In genomic region chr1:176462671-176463225, GRCh38 we compare ENCODE assay signal across 27 cellular contexts. TPM values are rescaled to one million over a fixed set of nuclear protein-coding genes. Genes with fewer than 3 reads are reported as not detected.
"Had no signal": no experiment of that assay in that cellular context is flagged by ENCODE, and none has a peak within 500 bp of the region (broad histone marks: within the 10 kb centered on the region; RNA-seq: fewer than 3 reads in every experiment).

PAPPA2 (plus strand) TSS chr1:176463175; CDS start chr1:176556323, 93,148 bp downstream.

- H3K27ac ChIP-seq: KMS-11, PC-9, VCaP had no signal

- H3K9ac ChIP-seq: KMS-11 had no signal

- H3K36me3 Mint-ChIP-seq: activated naive CD4-positive, alpha-beta T cell treated with anti-CD3 and anti-CD28 coated beads, Interleukin-2, amount 10 ng/mL, durations not matched to agents 7 days and 5 days; activated naive CD8-positive, alpha-beta T cell treated with anti-CD3 and anti-CD28 coated beads for 36 hours had no signal

- H3K4me3 ChIP-seq: MG63, PC-9 had no signal

- H3K36me3 ChIP-seq: MG63 had no signal

- H3K4me3 Mint-ChIP-seq: activated CD4-positive, alpha-beta T cell treated with anti-CD3 and anti-CD28 coated beads for 36 hours; activated CD8-positive, alpha-beta T cell treated with anti-CD3 and anti-CD28 coated beads for 36 hours; activated naive CD4-positive, alpha-beta T cell treated with anti-CD3 and anti-CD28 coated beads, Interleukin-2, amount 10 ng/mL, durations not matched to agents 7 days and 5 days; activated naive CD8-positive, alpha-beta T cell treated with anti-CD3 and anti-CD28 coated beads for 36 hours; activated T-cell treated with anti-CD3 and anti-CD28 coated beads, Interleukin-2, amount 50 U/mL, for 72 hours had no signal

- H3K27me3 Mint-ChIP-seq: activated CD4-positive, alpha-beta T cell treated with anti-CD3 and anti-CD28 coated beads for 36 hours; activated naive CD4-positive, alpha-beta T cell treated with anti-CD3 and anti-CD28 coated beads, Interleukin-2, amount 10 ng/mL, durations not matched to agents 7 days and 5 days had no signal

- H3K27me3 ChIP-seq: MG63 had no signal

- H3K27ac Mint-ChIP-seq: activated CD4-positive, alpha-beta T cell treated with anti-CD3 and anti-CD28 coated beads for 36 hours; activated CD8-positive, alpha-beta T cell treated with anti-CD3 and anti-CD28 coated beads for 36 hours; activated naive CD4-positive, alpha-beta T cell treated with anti-CD3 and anti-CD28 coated beads, Interleukin-2, amount 10 ng/mL, durations not matched to agents 7 days and 5 days; activated naive CD8-positive, alpha-beta T cell treated with anti-CD3 and anti-CD28 coated beads for 36 hours; activated T-cell treated with anti-CD3 and anti-CD28 coated beads, Interleukin-2, amount 50 U/mL, for 72 hours; activated T-helper 2 cell treated with anti-CD3 and anti-CD28 coated beads, Interferon-gamma antibody, Interleukin-2, Interleukin-4, amounts not matched to agents 10 μg/mL and 5 μg/mL and 100 μg/mL, durations not matched to agents 14 hours and 24 hours and 36 hours had no signal

- H3K9me3 Mint-ChIP-seq: activated CD8-positive, alpha-beta T cell treated with anti-CD3 and anti-CD28 coated beads for 36 hours; activated naive CD4-positive, alpha-beta T cell treated with anti-CD3 and anti-CD28 coated beads, Interleukin-2, amount 10 ng/mL, durations not matched to agents 7 days and 5 days; activated naive CD8-positive, alpha-beta T cell treated with anti-CD3 and anti-CD28 coated beads for 36 hours; activated T-cell treated with anti-CD3 and anti-CD28 coated beads, Interleukin-2, amount 50 U/mL, for 72 hours; activated T-helper 2 cell treated with anti-CD3 and anti-CD28 coated beads, Interferon-gamma antibody, Interleukin-2, Interleukin-4, amounts not matched to agents 10 μg/mL and 5 μg/mL and 100 μg/mL, durations not matched to agents 14 hours and 24 hours and 36 hours had no signal

- DNase-seq: activated CD4-positive, alpha-beta T cell treated with anti-CD3 and anti-CD28 coated beads for 36 hours; activated CD4-positive, alpha-beta T cell treated with anti-CD3 and anti-CD28 coated beads, Interleukin-2, amount 50 U/mL, for 1 hour; activated CD4-positive, CD25-positive, alpha-beta regulatory T cell; activated CD8-positive, alpha-beta memory T cell treated with anti-CD3 and anti-CD28 coated beads, Interleukin-2, amount 50 U/mL, for 4 hours; activated CD8-positive, alpha-beta T cell treated with anti-CD3 and anti-CD28 coated beads for 36 hours; activated gamma-delta T cell treated with Interleukin-2 at 50 U/mL for 16 hours; activated naive CD4-positive, alpha-beta T cell treated with anti-CD3 and anti-CD28 coated beads, Interleukin-2, amount 10 ng/mL, durations not matched to agents 7 days and 5 days; activated naive CD8-positive, alpha-beta T cell treated with anti-CD3 and anti-CD28 coated beads for 36 hours; activated T-cell treated with anti-CD3 and anti-CD28 coated beads, Interleukin-2, amount 50 U/mL, for 72 hours; anterior cingulate cortex; central memory CD4-positive, alpha-beta T cell; MG63; MV-4-11; NCI-H1092 treated with DMSO at 0.1 percent for 48 hours; NCI-H1417 treated with DMSO at 0.1 percent for 48 hours; NCI-H1694; NCI-H2029 treated with DMSO at 0.1 percent for 48 hours; NCI-H345; NCI-H510A treated with DMSO at 0.1 percent for 48 hours; NCI-H69; PC-9; SHP77 treated with DMSO at 0.1 percent for 48 hours; T-helper 2 cell; T1000 had no signal

- H3K4me1 Mint-ChIP-seq: activated CD4-positive, alpha-beta T cell treated with anti-CD3 and anti-CD28 coated beads for 36 hours; activated naive CD4-positive, alpha-beta T cell treated with anti-CD3 and anti-CD28 coated beads, Interleukin-2, amount 10 ng/mL, durations not matched to agents 7 days and 5 days; activated naive CD8-positive, alpha-beta T cell treated with anti-CD3 and anti-CD28 coated beads for 36 hours had no signal

- H3K4me2 ChIP-seq: KMS-11, PC-9 had no signal

- ATAC-seq: activated CD4-positive, alpha-beta T cell treated with anti-CD3 and anti-CD28 coated beads for 36 hours; activated CD8-positive, alpha-beta T cell treated with anti-CD3 and anti-CD28 coated beads for 36 hours; activated T-cell treated with anti-CD3 and anti-CD28 coated beads, Interleukin-2, amount 50 U/mL, for 72 hours had no signal

RNA-seq across cellular contexts. Expression of gene PAPPA2, which starts in this region (rescaled TPM):
- total RNA-seq: PC-9 had no signal
